In genomic region chr6:170153436-170154319, GRCh38 we compare ENCODE assay signal across 18 cellular contexts.
DNase-seq lines count a peak whose midpoint lies in the region; ATAC-seq and TF ChIP-seq lines count a peak whose summit lies in the region.
"Had no signal": no experiment of that assay in that cellular context is flagged by ENCODE, and none has a peak within 500 bp of the region (broad histone marks: within the 10 kb centered on the region; RNA-seq: fewer than 3 reads in every experiment).

No MANE protein-coding gene starts in this region.

- H3K4me1 Mint-ChIP-seq in activated CD8-positive, alpha-beta memory T cell treated with anti-CD3 and anti-CD28 coated beads, Interleukin-2, amount 10 ng/mL, durations not matched to agents 7 days and 5 days = peaks cover 16% of the 10 kb centered on the region
- H3K4me1 Mint-ChIP-seq in nephron progenitor cell = peaks cover 54% of the 10 kb centered on the region

- peak overlapping the region; percentile 14; the same call in 1 of the 2 replicates for H3K27ac ChIP-seq in VCaP
- no peak overlapping the region for H3K27ac ChIP-seq in right cardiac atrium (ENCODE audit: low read length)

- peaks cover 42% of the 10 kb centered on the region for H3K27me3 Mint-ChIP-seq in activated CD8-positive, alpha-beta memory T cell treated with anti-CD3 and anti-CD28 coated beads, Interleukin-2, amount 10 ng/mL, durations not matched to agents 7 days and 5 days
- H3K27me3 Mint-ChIP-seq in nephron progenitor cell (ENCODE audit: low read depth, poor library complexity) = peaks cover 8% of the 10 kb centered on the region

- H3K36me3 Mint-ChIP-seq in activated CD8-positive, alpha-beta memory T cell treated with anti-CD3 and anti-CD28 coated beads, Interleukin-2, amount 10 ng/mL, durations not matched to agents 7 days and 5 days = no peaks in the 10 kb centered on the region
- H3K36me3 Mint-ChIP-seq in nephron progenitor cell (ENCODE audit: low read depth) = no peaks in the 10 kb centered on the region
- H3K36me3 Mint-ChIP-seq: CD4-positive, alpha-beta memory T cell; mesothelial cell of epicardium had no signal

- H3K4me3 Mint-ChIP-seq in activated CD8-positive, alpha-beta memory T cell treated with anti-CD3 and anti-CD28 coated beads, Interleukin-2, amount 10 ng/mL, durations not matched to agents 7 days and 5 days = no peak overlapping the region
- H3K4me3 Mint-ChIP-seq in nephron progenitor cell = no peak overlapping the region
- H3K4me3 Mint-ChIP-seq: effector memory CD8-positive, alpha-beta T cell; mesothelial cell of epicardium had no signal

- no peak overlapping the region for H3K27ac Mint-ChIP-seq in activated CD8-positive, alpha-beta memory T cell treated with anti-CD3 and anti-CD28 coated beads, Interleukin-2, amount 10 ng/mL, durations not matched to agents 7 days and 5 days
- H3K27ac Mint-ChIP-seq in nephron progenitor cell = no peak overlapping the region
- H3K27ac Mint-ChIP-seq: CD4-positive, alpha-beta memory T cell; effector memory CD8-positive, alpha-beta T cell had no signal

- H3K4me1 ChIP-seq in right cardiac atrium (ENCODE audit: control insufficient read depth, insufficient read depth, low read length) (no peaks in the 10 kb centered on the region), HAP-1 (no peaks in the 10 kb centered on the region)

- H3K36me3 ChIP-seq in HAP-1 (replicated peaks) = no peaks in the 10 kb centered on the region

- no peaks in the 10 kb centered on the region for H3K9me3 Mint-ChIP-seq in activated CD8-positive, alpha-beta memory T cell treated with anti-CD3 and anti-CD28 coated beads, Interleukin-2, amount 10 ng/mL, durations not matched to agents 7 days and 5 days (ENCODE audit: low read depth)
- H3K9me3 Mint-ChIP-seq in nephron progenitor cell = no peaks in the 10 kb centered on the region
- H3K9me3 Mint-ChIP-seq: effector memory CD8-positive, alpha-beta T cell; mesothelial cell of epicardium had no signal

- no peak for TF ChIP-seq CTCF in VCaP (conservative IDR thresholded peaks at IDR 0.05)
- no peak for TF ChIP-seq CTCF in GM13976 (IDR thresholded peaks at IDR 0.05; ENCODE audit: borderline replicate concordance, control extremely low read depth, extremely low read depth, insufficient read depth, missing control alignments)
- TF ChIP-seq CTCF in nephron progenitor cell (IDR thresholded peaks at IDR 0.05) = no peak

- no peak overlapping the region for H3K4me3 ChIP-seq in right cardiac atrium (ENCODE audit: low read length)
- no peak overlapping the region for H3K4me3 ChIP-seq in HAP-1

- CTCF ChIA-PET in activated CD8-positive, alpha-beta memory T cell treated with anti-CD3 and anti-CD28 coated beads, Interleukin-2, amount 10 ng/mL, durations not matched to agents 7 days and 5 days (lab: Charles Lee) = no interaction called here

- intact Hi-C loops in right cardiac atrium (cut with DNase I) = no loop called here

- no peaks in the 10 kb centered on the region for H3K9me3 ChIP-seq in right cardiac atrium (ENCODE audit: control insufficient read depth, low read length)
- no peaks in the 10 kb centered on the region for H3K9me3 ChIP-seq in HAP-1

- no peak for DNase-seq in activated CD8-positive, alpha-beta memory T cell treated with anti-CD3 and anti-CD28 coated beads, Interleukin-2, amount 10 ng/mL, durations not matched to agents 7 days and 5 days
- DNase-seq in activated CD8-positive, alpha-beta memory T cell treated with anti-CD3 and anti-CD28 coated beads for 24 hours = no peak
- DNase-seq in right cardiac atrium = peak in 2 of 3 donors; percentile 46 to 58
- DNase-seq in stimulated activated naive CD8-positive, alpha-beta T cell treated with anti-CD3 and anti-CD28 coated beads, Interleukin-15, Interleukin-2, amounts not matched to agents 100 U/mL and 50 U/mL, for 24 hours = no peak
- DNase-seq in HAP-1 (ENCODE audit: low spot score in 2 of 2) = no peak
- no peak for DNase-seq in GM13976 (ENCODE audit: low spot score)
- DNase-seq in nephron progenitor cell = no peak
- DNase-seq: activated CD4-positive, alpha-beta T cell treated with anti-CD3 and anti-CD28 coated beads, Interleukin-2, amount 50 U/mL, for 1 hour; activated gamma-delta T cell treated with Interleukin-2 at 50 U/mL for 16 hours; amniotic stem cell; CD4-positive, alpha-beta memory T cell; effector memory CD8-positive, alpha-beta T cell; GOT3; hippocampal formation; stimulated activated CD4-positive, alpha-beta T cell treated with anti-CD3 and anti-CD28 coated beads, Interleukin-15, amount 100 ng/mL, for 24 hours; stimulated activated naive CD4-positive, alpha-beta T cell had no signal

- ATAC-seq in activated CD8-positive, alpha-beta memory T cell treated with anti-CD3 and anti-CD28 coated beads, Interleukin-2, amount 10 ng/mL, durations not matched to agents 7 days and 5 days = peak; percentile 12
- peak in 1 of 2 donors; percentile 10 for ATAC-seq in right cardiac atrium
- peak; percentile 30 for ATAC-seq in stimulated activated naive CD8-positive, alpha-beta T cell treated with anti-CD3 and anti-CD28 coated beads, Interleukin-15, Interleukin-2, amounts not matched to agents 100 U/mL and 50 U/mL, for 24 hours
- ATAC-seq: effector memory CD8-positive, alpha-beta T cell had no signal

- WGBS in right cardiac atrium = 88% methylated on average over 29 of the region's 29 CpGs

- in situ Hi-C loops in HAP-1 (cut with MboI; ENCODE audit: low sequenced_read_pairs) = no loop called here
- in situ Hi-C loops in GM13976 (cut with MboI; ENCODE audit: low sequenced_read_pairs, unreplicated experiment) = no loop called here

- no peaks in the 10 kb centered on the region for H3K27me3 ChIP-seq in right cardiac atrium (ENCODE audit: control insufficient read depth, insufficient read depth)
- no peaks in the 10 kb centered on the region for H3K27me3 ChIP-seq in HAP-1 (ENCODE audit: low read depth)

Comparison
In these comparisons a context has a peak if more than half of its experiments do, and no peak if none do; other contexts are left out.
1. DNase-seq: peak in right cardiac atrium (2 of 3); none in activated CD8-positive, alpha-beta memory T cell treated with anti-CD3 and anti-CD28 coated beads, Interleukin-2, amount 10 ng/mL, durations not matched to agents 7 days and 5 days (single experiment), activated CD8-positive, alpha-beta memory T cell treated with anti-CD3 and anti-CD28 coated beads for 24 hours (single experiment), stimulated activated naive CD8-positive, alpha-beta T cell treated with anti-CD3 and anti-CD28 coated beads, Interleukin-15, Interleukin-2, amounts not matched to agents 100 U/mL and 50 U/mL, for 24 hours (single experiment), HAP-1 (0 of 2), GM13976 (single experiment) and nephron progenitor cell (single experiment).